9 cellular contexts compared by ENCODE assay signal in genomic region chr4:110196206-110196870, GRCh38. TPM values are rescaled to one million over a fixed set of nuclear protein-coding genes. Genes with fewer than 3 reads are reported as not detected.
DNase-seq lines count a peak whose midpoint lies in the region; ATAC-seq, FAIRE-seq and TF ChIP-seq lines count a peak whose summit lies in the region.
"Had no signal": no experiment of that assay in that cellular context is flagged by ENCODE, and none has a peak within 500 bp of the region (broad histone marks: within the 10 kb centered on the region; RNA-seq: fewer than 3 reads in every experiment).

No MANE protein-coding gene starts in this region.

- peaks cover 8% of the 10 kb centered on the region; the same call in 1 of the 2 replicates for H3K36me3 ChIP-seq in BLaER1
- H3K36me3 ChIP-seq in ovary: no peaks in the 10 kb centered on the region
- H3K36me3 ChIP-seq in aorta (ENCODE audit: control insufficient read depth in 1 of 2, insufficient read depth in 2 of 2, low read length in 1 of 2): no peaks in the 10 kb centered on the region

- ATAC-seq in HG03432 (IDR thresholded peaks at IDR 0.05; ENCODE audit: unreplicated experiment) (peak; percentile 34), Right ventricle myocardium superior (ENCODE audit: poor library complexity) (peak; percentile 88), aorta (ENCODE audit: low FRiP score) (peak; percentile 83)

- peaks cover 35% of the 10 kb centered on the region for H3K4me1 Mint-ChIP-seq in activated naive CD8-positive, alpha-beta T cell (ENCODE audit: low read depth)

- DNase-seq in GM19239 (ENCODE audit: insufficient read length, low spot score) (no peak), RPMI8226 (peak; percentile 29), Right ventricle myocardium superior (peak; percentile 66), ovary (peak; percentile 29 to 71 (median 60)), aorta (peak; percentile 56 to 82)

- no peaks in the 10 kb centered on the region for H3K36me3 Mint-ChIP-seq in activated naive CD8-positive, alpha-beta T cell

- no peak for TF ChIP-seq EP300 in ovary (IDR thresholded peaks at IDR 0.05)

- H3K9me3 ChIP-seq in BLaER1 (no peaks in the 10 kb centered on the region), ovary (no peaks in the 10 kb centered on the region), aorta (ENCODE audit: control insufficient read depth, low read length) (no peaks in the 10 kb centered on the region)

- H3K9me3 Mint-ChIP-seq in activated naive CD8-positive, alpha-beta T cell (ENCODE audit: low read depth): no peaks in the 10 kb centered on the region

- 0 to 1% (median 0%) methylated on average over 33 to 58 of the region's 58 CpGs for WGBS in ovary, 3 donors
- 0 to 1% methylated on average over 48 to 58 of the region's 58 CpGs for WGBS in aorta, 2 donors

- peak; percentile 14 for FAIRE-seq in GM19239 (lab: Jason Lieb, UNC)
- FAIRE-seq: TTC549 had no signal

- H3K27me3 ChIP-seq in BLaER1: no peaks in the 10 kb centered on the region
- no peaks in the 10 kb centered on the region for H3K27me3 ChIP-seq in ovary
- H3K27me3 ChIP-seq in aorta (ENCODE audit: control insufficient read depth in 1 of 2, insufficient read depth in 2 of 2, low read length in 1 of 2): no peaks in the 10 kb centered on the region

- no peaks in the 10 kb centered on the region for H4K20me1 ChIP-seq in BLaER1

- peak overlapping the region; percentile 95 for H3K4me2 ChIP-seq in BLaER1

- H3K27ac Mint-ChIP-seq in activated naive CD8-positive, alpha-beta T cell: peak overlapping the region; percentile 96

- TF ChIP-seq POLR2A in ovary (IDR thresholded peaks at IDR 0.05): no peak

- H3K4me3 ChIP-seq in BLaER1 (peak overlapping the region; percentile 96), ovary (peak overlapping the region; percentile 74), aorta (ENCODE audit: low read length in 2 of 2) (peak overlapping the region; percentile 38 to 65)

- TF ChIP-seq CTCF in ovary (IDR thresholded peaks at IDR 0.05): no peak

- peak overlapping the region; percentile 98 for H3K9ac ChIP-seq in BLaER1

- H3K27me3 Mint-ChIP-seq in activated naive CD8-positive, alpha-beta T cell: no peaks in the 10 kb centered on the region

- peaks cover 44% of the 10 kb centered on the region for H3K4me1 ChIP-seq in BLaER1
- peaks cover 1% of the 10 kb centered on the region for H3K4me1 ChIP-seq in ovary (ENCODE audit: insufficient read depth)
- H3K4me1 ChIP-seq in aorta (ENCODE audit: control insufficient read depth in 1 of 2, insufficient read depth in 2 of 2, low read length in 2 of 2): no peaks in the 10 kb centered on the region

- H3K27ac ChIP-seq in BLaER1: peak overlapping the region; percentile 95
- H3K27ac ChIP-seq in ovary: peak overlapping the region; percentile 80 to 86
- H3K27ac ChIP-seq in aorta (ENCODE audit: low read depth in 1 of 2, low read length in 2 of 2): peak overlapping the region in 1 of 2 donors; percentile 60

- peak overlapping the region; percentile 92 for H3K4me3 Mint-ChIP-seq in activated naive CD8-positive, alpha-beta T cell

- intact Hi-C loops in Right ventricle myocardium superior (cut with DNase I) (no loop called here), ovary (cut with DNase I) (no loop called here), aorta (cut with DNase I) (loop anchor here in 1 of 2 donors (2.0 kb wide), 1 partner anchor 34 kb away; no protein-coding TSS in a partner anchor)

RNA-seq across cellular contexts. Expression of gene ELOVL6, which starts 2.1 kb away (rescaled TPM):
- total RNA-seq in Right ventricle myocardium superior: 2.1 TPM
- total RNA-seq in ovary: 10 to 100 TPM in 1 of 7 donors, 1 to 10 TPM in 5, under 1 TPM in 1; 0.36 to 10.4 (median 3.6) TPM
- 1 to 10 TPM; 1.2 to 7.0 TPM for polyA plus RNA-seq in ovary
- total RNA-seq in aorta: 1 to 10 TPM; 3.9 to 6.5 TPM
- 1 to 10 TPM in 1 of 2 donors, under 1 TPM in 1; 0.25 to 1.4 TPM for polyA plus RNA-seq in aorta

Comparison
In these comparisons a context has a peak if more than half of its experiments do, and no peak if none do; other contexts are left out.
1. ATAC-seq: peak in every context shown above with its lines; median percentile 88 in Right ventricle myocardium superior; 83 in aorta; 34 in HG03432.